In genomic region chr19:53882391-53883050, GRCh38 we compare ENCODE assay signal across 9 cellular contexts. TPM values are rescaled to one million over a fixed set of nuclear protein-coding genes. Genes with fewer than 3 reads are reported as not detected.
DNase-seq lines count a peak whose midpoint lies in the region; ATAC-seq and TF ChIP-seq lines count a peak whose summit lies in the region.
"Had no signal": no experiment of that assay in that cellular context is flagged by ENCODE, and none has a peak within 500 bp of the region (broad histone marks: within the 10 kb centered on the region; RNA-seq: fewer than 3 reads in every experiment).

No MANE protein-coding gene starts in this region.

- H3K4me3 Mint-ChIP-seq in brain (peak overlapping the region; percentile 73 to 83 (median 80)), mesothelial cell of epicardium (no peak overlapping the region), Calu3 (ENCODE audit: low read depth, unreplicated experiment) (no peak overlapping the region)

- CTCF ChIA-PET in AG04450 (lab: Charles Lee) (interaction anchor here (0.6 to 1.6 kb wide), 5 partner anchors 120 to 436 kb away, joined by 3 to 8 read pairs (median 4); no protein-coding TSS in a partner anchor), HEK293 (lab: Yijun Ruan, JAX) (interaction anchor here (0.6 to 1.7 kb wide), 8 partner anchors 12 to 306 kb away, joined by 3 to 5 read pairs (median 3); partner anchors contain the start of gene MYADM), Calu3 (lab: Charles Lee) (interaction anchor here (0.6 to 2.5 kb wide), 14 partner anchors 10 to 687 kb away, joined by 3 to 29 read pairs (median 3); partner anchors contain the start of genes CNOT3 and MYADM)

- H3K27ac ChIP-seq in AG04450 (ENCODE audit: low read depth, low read length) (no peak overlapping the region), HEK293 (ENCODE audit: extremely low read depth, low read depth, low read length) (no peak overlapping the region)

- peak overlapping the region; percentile 10; the same call in 1 of the 2 replicates for H3K4me3 ChIP-seq in AG04450 (ENCODE audit: low read depth, low read length)
- peak overlapping the region; percentile 41 for H3K4me3 ChIP-seq in HEK293 (ENCODE audit: low read depth, low read length)

- H3K36me3 Mint-ChIP-seq in brain, result no peaks in the 10 kb centered on the region
- H3K36me3 Mint-ChIP-seq in mesothelial cell of epicardium, result no peaks in the 10 kb centered on the region
- H3K36me3 Mint-ChIP-seq in Calu3 (ENCODE audit: insufficient read depth, unreplicated experiment), result peaks cover 33% of the 10 kb centered on the region

- H3K9me3 Mint-ChIP-seq in brain, result no peaks in the 10 kb centered on the region
- H3K9me3 Mint-ChIP-seq in mesothelial cell of epicardium, result no peaks in the 10 kb centered on the region
- H3K9me3 Mint-ChIP-seq in Calu3 (ENCODE audit: low read depth, unreplicated experiment), result no peaks in the 10 kb centered on the region

- no peaks in the 10 kb centered on the region for H3K36me3 ChIP-seq in HEK293 (ENCODE audit: control insufficient read depth in 2 of 2, insufficient read depth in 1 of 2, low read length in 2 of 2)

- peaks cover 42% of the 10 kb centered on the region for H3K27me3 ChIP-seq in AG04450 (ENCODE audit: control insufficient read depth, insufficient read depth, low read length)

- ATAC-seq in GM21619 (IDR thresholded peaks at IDR 0.05; ENCODE audit: unreplicated experiment), result no peak

- BruUV-seq in Calu3 (replicated peaks; lab: Mats Ljungman, UMichigan), result no TSS peak

- POLR2A ChIA-PET in AG04450 (lab: Yijun Ruan, JAX), result interaction anchor here (0.6 kb wide), 1 partner anchor 15 kb away, joined by 3 read pairs; the partner anchor contains the start of gene MYADM
- POLR2A ChIA-PET in HEK293 (lab: Yijun Ruan, JAX), result interaction anchor here (0.6 to 1.6 kb wide), 3 partner anchors 14 to 106 kb away, joined by 3 to 9 read pairs (median 6); partner anchors contain the start of gene MYADM

- H3K27ac Mint-ChIP-seq in brain (peak overlapping the region in 2 of 5 experiments; percentile 25 to 43), mesothelial cell of epicardium (peak overlapping the region; percentile 62), Calu3 (ENCODE audit: unreplicated experiment) (no peak overlapping the region)

- DNase-seq in AG04450 (ENCODE audit: low read depth, low spot score) (no peak), mesothelial cell of epicardium (ENCODE audit: low spot score in 2 of 2, unreplicated experiment in 2 of 2) (no peak), Calu3 (no peak), NCI-H1092 (lab: John Stamatoyannopoulos, UW) (no peak)
- DNase-seq in stimulated activated CD4-positive, alpha-beta T cell treated with anti-CD3 and anti-CD28 coated beads, Interleukin-4, amount 100 ng/mL, for 1 hour, result no peak
- DNase-seq: DMS53 had no signal

- no peak for TF ChIP-seq CTCF in AG04450 (IDR thresholded peaks at IDR 0.05; ENCODE audit: low read depth, low read length)
- TF ChIP-seq CTCF in HEK293 (tag by site-specific recombination; IDR thresholded peaks at IDR 0.05), result no peak
- peak in 1 of 2 experiments; percentile 7 for TF ChIP-seq CTCF in brain (conservative IDR thresholded peaks at IDR 0.05)
- no peak for TF ChIP-seq CTCF in mesothelial cell of epicardium (IDR thresholded peaks at IDR 0.05; ENCODE audit: unreplicated experiment)
- no peak for TF ChIP-seq CTCF in Calu3 (IDR thresholded peaks at IDR 0.05; ENCODE audit: unreplicated experiment)

- no peaks in the 10 kb centered on the region; the same call in 1 of the 2 replicates for H3K9me3 ChIP-seq in AG04450 (ENCODE audit: control insufficient read depth, insufficient read depth, low read length)
- no peaks in the 10 kb centered on the region for H3K9me3 ChIP-seq in HEK293 (ENCODE audit: control insufficient read depth, insufficient read depth, low read depth, low read length)

- peaks cover 26% of the 10 kb centered on the region for H3K4me1 Mint-ChIP-seq in brain
- H3K4me1 Mint-ChIP-seq in mesothelial cell of epicardium, result peaks cover 17% of the 10 kb centered on the region
- H3K4me1 Mint-ChIP-seq in Calu3 (ENCODE audit: low read depth, unreplicated experiment), result peaks cover 15% of the 10 kb centered on the region

- H3K27me3 Mint-ChIP-seq in brain, result peaks cover 19% of the 10 kb centered on the region
- peaks cover 33% of the 10 kb centered on the region for H3K27me3 Mint-ChIP-seq in mesothelial cell of epicardium (ENCODE audit: low read depth)
- no peaks in the 10 kb centered on the region for H3K27me3 Mint-ChIP-seq in Calu3 (ENCODE audit: unreplicated experiment)

- H3K4me1 ChIP-seq in HEK293 (ENCODE audit: control insufficient read depth, insufficient read depth, low read length), result peaks cover 8% of the 10 kb centered on the region; the same call in 1 of the 2 replicates

- intact Hi-C loops in Calu3 (cut with micrococcal nuclease; ENCODE audit: unreplicated experiment), result no loop called here

TF ChIP-seq in HEK293, 187 proteins besides CTCF, POLR2A, EP300 and RAD21:
- TF ChIP-seq ZBTB20 (tag by site-specific recombination; IDR thresholded peaks at IDR 0.05), result 0 out of 2 replicates have a peak, but pooled peaks have one; percentile 11
- no peak for TF ChIP-seq SCRT1 (tag by site-specific recombination; IDR thresholded peaks at IDR 0.05; ENCODE audit: borderline replicate concordance)

RNA-seq across cellular contexts. Expression of gene PRKCG, which starts 0.5 kb away (rescaled TPM):
- 0.09 and 0.14 TPM in 2 replicates for polyA plus RNA-seq in AG04450 (2011; rRNA removed)
- not detected in 2 replicates for polyA minus RNA-seq in AG04450 (2011; rRNA and poly(A)+ RNA removed)
- 18.1 TPM for polyA plus RNA-seq in brain (ENCODE audit: insufficient read depth, low read depth, low replicate concordance)
- 19.1 to 21.6 TPM (median 19.3 TPM) in 3 replicates for total RNA-seq in mesothelial cell of epicardium
- total RNA-seq in Calu3 (2022), result 45.4 and 59.6 TPM in 2 replicates

RNA-seq across cellular contexts. Expression of gene MYADM, which starts 14.8 kb away (rescaled TPM):
- polyA plus RNA-seq in AG04450 (2011; rRNA removed) (39.3 and 71.0 TPM in 2 replicates), brain (ENCODE audit: insufficient read depth, low read depth, low replicate concordance) (49.7 TPM)
- polyA minus RNA-seq in AG04450 (2011; rRNA and poly(A)+ RNA removed), result 70.6 and 76.6 TPM in 2 replicates
- total RNA-seq in mesothelial cell of epicardium (195 to 211 TPM (median 200 TPM) in 3 replicates), Calu3 (2022) (366 and 464 TPM in 2 replicates)

RNA-seq across cellular contexts. Expression of gene CACNG7, which starts 26.6 kb away (rescaled TPM):
- polyA plus RNA-seq in AG04450 (2011; rRNA removed) (8.6 and 9.3 TPM in 2 replicates), brain (ENCODE audit: insufficient read depth, low read depth, low replicate concordance) (27.2 TPM)
- polyA minus RNA-seq in AG04450 (2011; rRNA and poly(A)+ RNA removed), result 4.0 and 4.5 TPM in 2 replicates
- total RNA-seq in mesothelial cell of epicardium (0.52 to 0.82 TPM (median 0.76 TPM) in 3 replicates), Calu3 (2022) (not detected in 2 replicates)

RNA-seq across cellular contexts. Expression of gene NLRP12, which starts 58.4 kb away (rescaled TPM):
- polyA plus RNA-seq in AG04450 (2011; rRNA removed), result not detected in 2 replicates
- polyA minus RNA-seq in AG04450 (2011; rRNA and poly(A)+ RNA removed), result not detected in 2 replicates
- polyA plus RNA-seq in brain (ENCODE audit: insufficient read depth, low read depth, low replicate concordance), result 0.08 TPM
- 0.07 to 0.11 TPM in 2 of 3 replicates, not detected in the other for total RNA-seq in mesothelial cell of epicardium
- 0.15 TPM in 1 of 2 replicates, not detected in the other for total RNA-seq in Calu3 (2022)

Comparison
In these comparisons a context has a peak if more than half of its experiments do, and no peak if none do; other contexts are left out.
1. H3K4me3 Mint-ChIP-seq: peak in brain (5 of 5); none in mesothelial cell of epicardium (single experiment) and Calu3 (single experiment).